ENCODE assay signal across 11 cellular contexts in genomic region chr3:194274424-194275085, GRCh38.
A peak's percentile ranks its signal among the peaks of the same experiment; 100 is the strongest.
DNase-seq lines count a peak whose midpoint lies in the region; ATAC-seq and TF ChIP-seq lines count a peak whose summit lies in the region.
"Had no signal": no experiment of that assay in that cellular context is flagged by ENCODE, and none has a peak within 500 bp of the region (broad histone marks: within the 10 kb centered on the region; RNA-seq: fewer than 3 reads in every experiment).

No MANE protein-coding gene starts in this region.

- no peaks in the 10 kb centered on the region for H3K36me3 ChIP-seq in tibial artery
- H3K36me3 ChIP-seq: left ventricle myocardium inferior had no signal

- peaks cover 3% of the 10 kb centered on the region for H3K4me1 Mint-ChIP-seq in activated naive CD8-positive, alpha-beta T cell treated with anti-CD3 and anti-CD28 coated beads, Interleukin-2, amount 50 U/mL, for 24 hours
- no peaks in the 10 kb centered on the region for H3K4me1 Mint-ChIP-seq in activated naive CD8-positive, alpha-beta T cell treated with anti-CD3 and anti-CD28 coated beads for 36 hours

- H3K36me3 Mint-ChIP-seq in activated naive CD8-positive, alpha-beta T cell treated with anti-CD3 and anti-CD28 coated beads, Interleukin-2, amount 50 U/mL, for 24 hours (ENCODE audit: low read depth): no peaks in the 10 kb centered on the region
- H3K36me3 Mint-ChIP-seq in activated naive CD8-positive, alpha-beta T cell treated with anti-CD3 and anti-CD28 coated beads for 36 hours: no peaks in the 10 kb centered on the region

- TF ChIP-seq CTCF in tibial artery (IDR thresholded peaks at IDR 0.05): peak in 1 of 2 experiments; percentile 31

- H3K4me3 ChIP-seq in tibial artery: no peak overlapping the region
- H3K4me3 ChIP-seq: left ventricle myocardium inferior had no signal

- H3K4me1 ChIP-seq in tibial artery: peaks cover 3 to 86% (median 72%) of the 10 kb centered on the region in 4 donors

- H3K9me3 ChIP-seq in tibial artery: no peaks in the 10 kb centered on the region
- H3K9me3 ChIP-seq: left ventricle myocardium inferior, SK-N-SH had no signal

- in situ Hi-C loops in ACHN (cut with HindIII; ENCODE audit: low pct_ligation_motif_present, low pct_unique_long_range_greater_than_20kb, low sequenced_read_pairs): no loop called here

- intact Hi-C loops in tibial artery (cut with DNase I; ENCODE audit: low total_unique reads): loop anchor here (5.0 kb wide), 2 partner anchors 137 to 272 kb away; partner anchors contain the start of gene HES1

- H3K27me3 ChIP-seq in tibial artery: no peaks in the 10 kb centered on the region

- H3K4me3 Mint-ChIP-seq in activated naive CD8-positive, alpha-beta T cell treated with anti-CD3 and anti-CD28 coated beads, Interleukin-2, amount 50 U/mL, for 24 hours: no peak overlapping the region
- no peak overlapping the region for H3K4me3 Mint-ChIP-seq in activated naive CD8-positive, alpha-beta T cell treated with anti-CD3 and anti-CD28 coated beads for 36 hours

- H3K27ac ChIP-seq in tibial artery: peak overlapping the region; percentile 56 to 87
- H3K27ac ChIP-seq: epithelial cell of prostate, left ventricle myocardium inferior had no signal

- H3K27ac Mint-ChIP-seq in activated naive CD8-positive, alpha-beta T cell treated with anti-CD3 and anti-CD28 coated beads, Interleukin-2, amount 50 U/mL, for 24 hours: peak overlapping the region; percentile 33
- H3K27ac Mint-ChIP-seq in activated naive CD8-positive, alpha-beta T cell treated with anti-CD3 and anti-CD28 coated beads for 36 hours: no peak overlapping the region

- peaks cover 2% of the 10 kb centered on the region for H3K27me3 Mint-ChIP-seq in activated naive CD8-positive, alpha-beta T cell treated with anti-CD3 and anti-CD28 coated beads, Interleukin-2, amount 50 U/mL, for 24 hours
- H3K27me3 Mint-ChIP-seq in activated naive CD8-positive, alpha-beta T cell treated with anti-CD3 and anti-CD28 coated beads for 36 hours: no peaks in the 10 kb centered on the region

- DNase-seq in activated naive CD8-positive, alpha-beta T cell treated with anti-CD3 and anti-CD28 coated beads, Interleukin-2, amount 50 U/mL, for 24 hours: no peak
- DNase-seq in activated naive CD8-positive, alpha-beta T cell treated with anti-CD3 and anti-CD28 coated beads for 36 hours: no peak
- DNase-seq in amniotic epithelial cell (ENCODE audit: low read depth): peak; percentile 31
- peak; percentile 3 for DNase-seq in left lobe of liver (ENCODE audit: low spot score)
- peak; percentile 17 to 70 for DNase-seq in tibial artery
- no peak for DNase-seq in HuH-7.5 (ENCODE audit: low spot score)
- no peak for DNase-seq in dedifferentiated amniotic fluid mesenchymal stem cell (ENCODE audit: extremely low spot score)
- DNase-seq in ACHN: no peak
- DNase-seq: left ventricle myocardium inferior, SK-N-SH had no signal

- no peaks in the 10 kb centered on the region for H3K9me3 Mint-ChIP-seq in activated naive CD8-positive, alpha-beta T cell treated with anti-CD3 and anti-CD28 coated beads, Interleukin-2, amount 50 U/mL, for 24 hours
- no peaks in the 10 kb centered on the region for H3K9me3 Mint-ChIP-seq in activated naive CD8-positive, alpha-beta T cell treated with anti-CD3 and anti-CD28 coated beads for 36 hours

- no peak for ATAC-seq in activated naive CD8-positive, alpha-beta T cell treated with anti-CD3 and anti-CD28 coated beads, Interleukin-2, amount 50 U/mL, for 24 hours
- ATAC-seq in left lobe of liver: no peak

Comparison
In these comparisons a context has a peak if more than half of its experiments do, and no peak if none do; other contexts are left out.
1. DNase-seq: peak in amniotic epithelial cell (single experiment), left lobe of liver (single experiment) and tibial artery (2 of 2); none in activated naive CD8-positive, alpha-beta T cell treated with anti-CD3 and anti-CD28 coated beads, Interleukin-2, amount 50 U/mL, for 24 hours (single experiment), activated naive CD8-positive, alpha-beta T cell treated with anti-CD3 and anti-CD28 coated beads for 36 hours (single experiment), HuH-7.5 (single experiment), dedifferentiated amniotic fluid mesenchymal stem cell (single experiment) and ACHN (single experiment).